1 cellular context compared by ENCODE assay signal in the genomic region with DNA sequence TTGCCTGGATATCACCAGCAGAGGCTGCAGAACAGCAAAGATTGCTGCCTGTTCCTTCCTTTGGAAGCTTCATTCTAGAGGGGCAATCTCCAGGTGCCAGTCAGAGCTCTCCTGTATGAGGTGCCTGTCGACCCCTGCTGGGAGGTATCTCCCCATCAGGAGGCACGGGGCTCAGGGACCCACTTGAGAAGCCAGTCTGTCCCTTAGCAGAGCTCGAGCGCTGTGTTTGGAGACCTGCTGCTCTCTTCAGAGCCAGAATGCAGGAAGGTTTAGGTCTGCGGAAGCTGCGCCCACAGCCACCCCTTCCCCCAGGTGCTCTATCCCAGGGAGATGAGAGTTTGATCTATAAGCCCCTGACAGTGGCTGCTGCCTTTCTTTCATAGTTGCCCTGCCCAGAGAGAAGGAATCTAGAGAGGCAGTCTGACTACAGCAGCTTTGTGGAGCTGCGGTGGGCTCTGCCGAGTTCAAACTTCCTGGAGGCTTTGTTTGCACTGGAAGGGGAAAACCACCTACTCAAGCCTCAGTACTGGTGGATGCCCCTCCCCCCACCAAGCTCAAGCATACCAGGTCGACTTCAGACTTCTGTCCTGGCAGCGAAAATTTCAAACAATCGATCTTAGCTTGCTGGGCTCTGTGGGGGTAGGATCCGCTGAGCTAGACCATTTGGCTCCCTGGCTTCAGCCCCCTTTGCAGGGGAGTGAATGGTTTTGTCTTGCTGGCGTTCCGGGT.
TF ChIP-seq lines count a peak whose summit lies in the region.

No MANE protein-coding gene starts in this region.

TF ChIP-seq in WTC11, 78 proteins besides CTCF, POLR2A, EP300 and RAD21 (continued from another document):
- TF ChIP-seq, protein P1, sequence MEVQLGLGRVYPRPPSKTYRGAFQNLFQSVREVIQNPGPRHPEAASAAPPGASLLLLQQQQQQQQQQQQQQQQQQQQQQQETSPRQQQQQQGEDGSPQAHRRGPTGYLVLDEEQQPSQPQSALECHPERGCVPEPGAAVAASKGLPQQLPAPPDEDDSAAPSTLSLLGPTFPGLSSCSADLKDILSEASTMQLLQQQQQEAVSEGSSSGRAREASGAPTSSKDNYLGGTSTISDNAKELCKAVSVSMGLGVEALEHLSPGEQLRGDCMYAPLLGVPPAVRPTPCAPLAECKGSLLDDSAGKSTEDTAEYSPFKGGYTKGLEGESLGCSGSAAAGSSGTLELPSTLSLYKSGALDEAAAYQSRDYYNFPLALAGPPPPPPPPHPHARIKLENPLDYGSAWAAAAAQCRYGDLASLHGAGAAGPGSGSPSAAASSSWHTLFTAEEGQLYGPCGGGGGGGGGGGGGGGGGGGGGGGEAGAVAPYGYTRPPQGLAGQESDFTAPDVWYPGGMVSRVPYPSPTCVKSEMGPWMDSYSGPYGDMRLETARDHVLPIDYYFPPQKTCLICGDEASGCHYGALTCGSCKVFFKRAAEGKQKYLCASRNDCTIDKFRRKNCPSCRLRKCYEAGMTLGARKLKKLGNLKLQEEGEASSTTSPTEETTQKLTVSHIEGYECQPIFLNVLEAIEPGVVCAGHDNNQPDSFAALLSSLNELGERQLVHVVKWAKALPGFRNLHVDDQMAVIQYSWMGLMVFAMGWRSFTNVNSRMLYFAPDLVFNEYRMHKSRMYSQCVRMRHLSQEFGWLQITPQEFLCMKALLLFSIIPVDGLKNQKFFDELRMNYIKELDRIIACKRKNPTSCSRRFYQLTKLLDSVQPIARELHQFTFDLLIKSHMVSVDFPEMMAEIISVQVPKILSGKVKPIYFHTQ (CRISPR knock-in tag; IDR thresholded peaks at IDR 0.05), result no peak
- no peak for TF ChIP-seq GTF2I (CRISPR knock-in tag; conservative IDR thresholded peaks at IDR 0.05)
- TF ChIP-seq, protein P2, sequence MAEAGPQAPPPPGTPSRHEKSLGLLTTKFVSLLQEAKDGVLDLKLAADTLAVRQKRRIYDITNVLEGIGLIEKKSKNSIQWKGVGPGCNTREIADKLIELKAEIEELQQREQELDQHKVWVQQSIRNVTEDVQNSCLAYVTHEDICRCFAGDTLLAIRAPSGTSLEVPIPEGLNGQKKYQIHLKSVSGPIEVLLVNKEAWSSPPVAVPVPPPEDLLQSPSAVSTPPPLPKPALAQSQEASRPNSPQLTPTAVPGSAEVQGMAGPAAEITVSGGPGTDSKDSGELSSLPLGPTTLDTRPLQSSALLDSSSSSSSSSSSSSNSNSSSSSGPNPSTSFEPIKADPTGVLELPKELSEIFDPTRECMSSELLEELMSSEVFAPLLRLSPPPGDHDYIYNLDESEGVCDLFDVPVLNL (CRISPR knock-in tag; IDR thresholded peaks at IDR 0.05; ENCODE audit: borderline replicate concordance, low read depth), result no peak
- TF ChIP-seq, protein P3, sequence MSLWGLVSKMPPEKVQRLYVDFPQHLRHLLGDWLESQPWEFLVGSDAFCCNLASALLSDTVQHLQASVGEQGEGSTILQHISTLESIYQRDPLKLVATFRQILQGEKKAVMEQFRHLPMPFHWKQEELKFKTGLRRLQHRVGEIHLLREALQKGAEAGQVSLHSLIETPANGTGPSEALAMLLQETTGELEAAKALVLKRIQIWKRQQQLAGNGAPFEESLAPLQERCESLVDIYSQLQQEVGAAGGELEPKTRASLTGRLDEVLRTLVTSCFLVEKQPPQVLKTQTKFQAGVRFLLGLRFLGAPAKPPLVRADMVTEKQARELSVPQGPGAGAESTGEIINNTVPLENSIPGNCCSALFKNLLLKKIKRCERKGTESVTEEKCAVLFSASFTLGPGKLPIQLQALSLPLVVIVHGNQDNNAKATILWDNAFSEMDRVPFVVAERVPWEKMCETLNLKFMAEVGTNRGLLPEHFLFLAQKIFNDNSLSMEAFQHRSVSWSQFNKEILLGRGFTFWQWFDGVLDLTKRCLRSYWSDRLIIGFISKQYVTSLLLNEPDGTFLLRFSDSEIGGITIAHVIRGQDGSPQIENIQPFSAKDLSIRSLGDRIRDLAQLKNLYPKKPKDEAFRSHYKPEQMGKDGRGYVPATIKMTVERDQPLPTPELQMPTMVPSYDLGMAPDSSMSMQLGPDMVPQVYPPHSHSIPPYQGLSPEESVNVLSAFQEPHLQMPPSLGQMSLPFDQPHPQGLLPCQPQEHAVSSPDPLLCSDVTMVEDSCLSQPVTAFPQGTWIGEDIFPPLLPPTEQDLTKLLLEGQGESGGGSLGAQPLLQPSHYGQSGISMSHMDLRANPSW (CRISPR knock-in tag; conservative IDR thresholded peaks at IDR 0.05; ENCODE audit: low read depth), result no peak
- no peak for TF ChIP-seq ZNF219 (CRISPR knock-in tag; IDR thresholded peaks at IDR 0.05; ENCODE audit: borderline replicate concordance)
- TF ChIP-seq NFYB (CRISPR knock-in tag; conservative IDR thresholded peaks at IDR 0.05; ENCODE audit: low read depth), result no peak
- TF ChIP-seq, protein P4, sequence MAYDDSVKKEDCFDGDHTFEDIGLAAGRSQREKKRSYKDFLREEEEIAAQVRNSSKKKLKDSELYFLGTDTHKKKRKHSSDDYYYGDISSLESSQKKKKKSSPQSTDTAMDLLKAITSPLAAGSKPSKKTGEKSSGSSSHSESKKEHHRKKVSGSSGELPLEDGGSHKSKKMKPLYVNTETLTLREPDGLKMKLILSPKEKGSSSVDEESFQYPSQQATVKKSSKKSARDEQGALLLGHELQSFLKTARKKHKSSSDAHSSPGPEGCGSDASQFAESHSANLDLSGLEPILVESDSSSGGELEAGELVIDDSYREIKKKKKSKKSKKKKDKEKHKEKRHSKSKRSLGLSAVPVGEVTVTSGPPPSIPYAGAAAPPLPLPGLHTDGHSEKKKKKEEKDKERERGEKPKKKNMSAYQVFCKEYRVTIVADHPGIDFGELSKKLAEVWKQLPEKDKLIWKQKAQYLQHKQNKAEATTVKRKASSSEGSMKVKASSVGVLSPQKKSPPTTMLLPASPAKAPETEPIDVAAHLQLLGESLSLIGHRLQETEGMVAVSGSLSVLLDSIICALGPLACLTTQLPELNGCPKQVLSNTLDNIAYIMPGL (CRISPR knock-in tag; IDR thresholded peaks at IDR 0.05), result no peak
- no peak for TF ChIP-seq GABPB1 (CRISPR knock-in tag; IDR thresholded peaks at IDR 0.05)
- no peak for TF ChIP-seq FOXP1 (CRISPR knock-in tag; IDR thresholded peaks at IDR 0.05; ENCODE audit: borderline replicate concordance)
- TF ChIP-seq TEAD1 (CRISPR knock-in tag; IDR thresholded peaks at IDR 0.05), result no peak
- no peak for TF ChIP-seq ATF1 (CRISPR knock-in tag; IDR thresholded peaks at IDR 0.05)
- TF ChIP-seq ZNF138 (CRISPR knock-in tag; conservative IDR thresholded peaks at IDR 0.05), result no peak
- TF ChIP-seq HMGA2 (CRISPR knock-in tag; IDR thresholded peaks at IDR 0.05), result no peak
- no peak for TF ChIP-seq OVOL2 (CRISPR knock-in tag; IDR thresholded peaks at IDR 0.05; ENCODE audit: borderline replicate concordance)
